In the genomic region with DNA sequence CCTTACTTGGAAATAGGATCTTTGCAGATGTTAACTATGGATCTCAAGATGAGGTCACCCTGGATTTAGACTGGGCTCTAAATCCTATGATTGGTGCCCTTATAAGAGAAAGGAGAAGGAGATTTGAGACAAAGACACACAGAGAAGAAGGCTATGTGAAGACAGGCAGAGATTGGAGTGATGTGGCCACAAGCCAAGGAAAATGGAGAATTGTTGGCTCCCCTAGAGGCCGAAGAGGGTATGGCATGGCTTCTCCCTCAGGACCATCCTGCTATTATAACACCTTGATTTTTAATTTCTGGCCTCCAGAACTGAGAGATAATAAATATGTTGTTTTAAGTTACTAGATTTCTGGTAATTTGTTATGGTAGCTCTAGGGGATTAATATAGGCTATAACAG, we compare ENCODE assay signal across 10 cellular contexts. TPM values are rescaled to one million over a fixed set of nuclear protein-coding genes. Genes with fewer than 3 reads are reported as not detected.
DNase-seq lines count a peak whose midpoint lies in the region; ATAC-seq and TF ChIP-seq lines count a peak whose summit lies in the region.
"Had no signal": no experiment of that assay in that cellular context is flagged by ENCODE, and none has a peak within 500 bp of the region (broad histone marks: within the 10 kb centered on the region; RNA-seq: fewer than 3 reads in every experiment).

No MANE protein-coding gene starts in this region.

- no peak for ATAC-seq in psoas muscle
- ATAC-seq: activated T-cell treated with anti-CD3 and anti-CD28 coated beads, Interleukin-2, amount 50 U/mL, for 72 hours had no signal

- H3K27ac ChIP-seq in psoas muscle, result no peak overlapping the region

- no peaks in the 10 kb centered on the region for H3K27me3 ChIP-seq in psoas muscle (ENCODE audit: insufficient read depth in 3 of 3, low read length in 2 of 3)

- intact Hi-C loops in psoas muscle (cut with DNase I), result no loop called here

- H3K9me3 Mint-ChIP-seq in chondrocyte (ENCODE audit: low read depth), result peaks cover 4% of the 10 kb centered on the region

- TF ChIP-seq EP300 in Ishikawa (IDR thresholded peaks at IDR 0.05; ENCODE audit: borderline replicate concordance), result no peak

- H3K4me3 ChIP-seq in psoas muscle, result no peak overlapping the region

- H3K4me1 ChIP-seq in psoas muscle, result peaks cover 12% of the 10 kb centered on the region

- H3K36me3 Mint-ChIP-seq in chondrocyte (ENCODE audit: low read depth), result peaks cover 4% of the 10 kb centered on the region

- WGBS in psoas muscle, 3 donors, result 82 to 97% (median 96%) methylated on average over 1 of the region's 1 CpG

- peak; percentile 46 for DNase-seq in activated CD4-positive, alpha-beta T cell treated with anti-CD3 and anti-CD28 coated beads for 48 hours
- no peak for DNase-seq in activated CD4-positive, alpha-beta T cell treated with anti-CD3 and anti-CD28 coated beads, Interleukin-2, amount 50 U/mL, for 4 hours
- DNase-seq in chondrocyte (ENCODE audit: low spot score), result no peak
- no peak for DNase-seq in psoas muscle
- no peak for DNase-seq in AG08395 (ENCODE audit: low spot score)
- DNase-seq in NCI-H1436 treated with DMSO at 0.1 percent for 48 hours (lab: John Stamatoyannopoulos, UW), result no peak
- no peak for DNase-seq in UCSD-AML1 (lab: John Stamatoyannopoulos, UW; ENCODE audit: unreplicated experiment)
- DNase-seq: hypothalamus had no signal

- TF ChIP-seq CTCF in chondrocyte (IDR thresholded peaks at IDR 0.05) (peak; percentile 75), psoas muscle (IDR thresholded peaks at IDR 0.05) (peak; percentile 36)

- no peaks in the 10 kb centered on the region for H3K36me3 ChIP-seq in psoas muscle (ENCODE audit: insufficient read depth in 1 of 2, low read depth in 1 of 2)

- no peaks in the 10 kb centered on the region for H3K9me3 ChIP-seq in psoas muscle

- peak; percentile 3; the same call in 1 of the 2 replicates for TF ChIP-seq RAD21 in Ishikawa (IDR thresholded peaks at IDR 0.05; ENCODE audit: low read depth)

- H3K27me3 Mint-ChIP-seq in chondrocyte (ENCODE audit: low read depth), result no peaks in the 10 kb centered on the region

- H3K4me3 Mint-ChIP-seq in chondrocyte (ENCODE audit: unreplicated experiment), result no peak overlapping the region
- H3K4me3 Mint-ChIP-seq: activated T-cell treated with anti-CD3 and anti-CD28 coated beads, Interleukin-2, amount 50 U/mL, for 72 hours had no signal

- H3K27ac Mint-ChIP-seq in chondrocyte (ENCODE audit: unreplicated experiment), result no peak overlapping the region
- H3K27ac Mint-ChIP-seq: activated T-cell treated with anti-CD3 and anti-CD28 coated beads, Interleukin-2, amount 50 U/mL, for 72 hours had no signal

- peaks cover 44% of the 10 kb centered on the region for H3K4me1 Mint-ChIP-seq in chondrocyte (ENCODE audit: low read depth)

TF ChIP-seq in Ishikawa, 13 proteins besides CTCF, POLR2A, EP300 and RAD21:
- no peak for TF ChIP-seq TCF12 (IDR thresholded peaks at IDR 0.05; ENCODE audit: low read depth)
- TF ChIP-seq YY1 (IDR thresholded peaks at IDR 0.05; ENCODE audit: low read depth), result peak; percentile 52; the same call in 1 of the 2 replicates

RNA-seq across cellular contexts. Expression of gene CYBRD1, which starts 7.6 kb away (rescaled TPM):
- total RNA-seq in chondrocyte (84.5 to 139 TPM (median 88.5 TPM) in 3 replicates), psoas muscle (10 to 100 TPM; 15.2 to 47.3 (median 15.5) TPM)
- polyA plus RNA-seq in psoas muscle, result 10 to 100 TPM; 12.3 to 14.6 (median 13.6) TPM
